14 cellular contexts compared by ENCODE assay signal in the genomic region with DNA sequence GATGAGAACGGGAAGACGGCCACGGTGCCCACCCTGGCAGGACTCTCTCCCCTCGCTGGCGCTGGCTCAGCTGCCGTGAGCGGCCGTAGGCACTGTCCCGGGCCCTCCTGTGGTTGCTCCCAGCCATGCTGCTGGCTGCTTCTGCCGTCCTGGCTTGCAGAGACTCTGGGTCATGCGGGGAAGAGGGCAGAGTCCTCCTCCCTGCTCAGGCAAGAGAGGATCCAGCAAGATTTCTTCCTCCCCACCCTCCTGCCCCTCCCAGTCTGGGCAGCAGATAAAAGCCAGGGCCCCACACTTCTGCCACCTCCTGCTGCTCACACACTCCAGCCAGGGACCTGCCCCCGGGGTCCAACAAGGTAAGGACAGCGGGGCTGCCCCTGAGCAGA.
DNase-seq lines count a peak whose midpoint lies in the region; ATAC-seq and TF ChIP-seq lines count a peak whose summit lies in the region.
"Had no signal": no experiment of that assay in that cellular context is flagged by ENCODE, and none has a peak within 500 bp of the region (broad histone marks: within the 10 kb centered on the region; RNA-seq: fewer than 3 reads in every experiment).

No MANE protein-coding gene starts in this region.

- H3K27ac ChIP-seq in foreskin keratinocyte = no peak overlapping the region

- no peaks in the 10 kb centered on the region for H3K9me3 Mint-ChIP-seq in mesothelial cell of epicardium
- H3K9me3 Mint-ChIP-seq: activated T-cell treated with anti-CD3 and anti-CD28 coated beads, Interleukin-2, amount 50 U/mL, for 4 hours; natural killer cell treated with Interleukin-12 subunit alpha and Interleukin-12 subunit beta and Interleukin-15 and Interleukin-18, amount 100 ng/mL, for 72 hours had no signal

- peaks cover 4% of the 10 kb centered on the region for H3K4me1 ChIP-seq in foreskin keratinocyte

- peak overlapping the region; percentile 43 for H3K27ac Mint-ChIP-seq in mesothelial cell of epicardium
- H3K27ac Mint-ChIP-seq: natural killer cell treated with Interleukin-12 subunit alpha and Interleukin-12 subunit beta and Interleukin-15 and Interleukin-18, amount 100 ng/mL, for 72 hours had no signal

- no peak overlapping the region for H3K4me3 Mint-ChIP-seq in mesothelial cell of epicardium
- H3K4me3 Mint-ChIP-seq: activated T-cell treated with anti-CD3 and anti-CD28 coated beads, Interleukin-2, amount 50 U/mL, for 4 hours; natural killer cell treated with Interleukin-12 subunit alpha and Interleukin-12 subunit beta and Interleukin-15 and Interleukin-18, amount 100 ng/mL, for 72 hours had no signal

- ATAC-seq in Right ventricle myocardium inferior = peak; percentile 26
- peak; percentile 23 for ATAC-seq in esophagus mucosa
- ATAC-seq in GM18511 (IDR thresholded peaks at IDR 0.05; ENCODE audit: unreplicated experiment) = no peak
- ATAC-seq in HG03432 (IDR thresholded peaks at IDR 0.05; ENCODE audit: unreplicated experiment) = no peak
- no peak for ATAC-seq in foreskin keratinocyte
- ATAC-seq in HG02798 (IDR thresholded peaks at IDR 0.05; ENCODE audit: poor library complexity, unreplicated experiment) = no peak
- ATAC-seq: activated T-cell treated with anti-CD3 and anti-CD28 coated beads, Interleukin-2, amount 50 U/mL, for 4 hours; natural killer cell treated with Interleukin-12 subunit alpha and Interleukin-12 subunit beta and Interleukin-15 and Interleukin-18, amount 100 ng/mL, for 72 hours had no signal

- TF ChIP-seq CTCF in mesothelial cell of epicardium (IDR thresholded peaks at IDR 0.05; ENCODE audit: unreplicated experiment) (no peak), foreskin keratinocyte (conservative IDR thresholded peaks at IDR 0.05) (no peak)

- H3K4me1 Mint-ChIP-seq in mesothelial cell of epicardium = peaks cover 19% of the 10 kb centered on the region

- intact Hi-C loops in Right ventricle myocardium inferior (cut with DNase I) (no loop called here), cardiac septum (cut with DNase I) (no loop called here)

- peaks cover 7% of the 10 kb centered on the region for H3K36me3 Mint-ChIP-seq in mesothelial cell of epicardium
- H3K36me3 Mint-ChIP-seq: natural killer cell treated with Interleukin-12 subunit alpha and Interleukin-12 subunit beta and Interleukin-15 and Interleukin-18, amount 100 ng/mL, for 72 hours had no signal

- no peak for DNase-seq in Right ventricle myocardium inferior (ENCODE audit: missing footprints)
- DNase-seq in cardiac septum (ENCODE audit: low spot score) = no peak
- DNase-seq in mesothelial cell of epicardium (ENCODE audit: low spot score in 2 of 2, unreplicated experiment in 2 of 2) = no peak
- DNase-seq in foreskin keratinocyte = no peak
- DNase-seq: ACHN; activated CD4-positive, CD25-positive, alpha-beta regulatory T cell treated with anti-CD3 and anti-CD28 coated beads, Interleukin-2, amount 50 U/mL, for 72 hours; activated T-cell treated with anti-CD3 and anti-CD28 coated beads, Interleukin-2, amount 50 U/mL, for 4 hours; dorsolateral prefrontal cortex; foreskin melanocyte had no signal

- H3K27me3 ChIP-seq in foreskin keratinocyte = no peaks in the 10 kb centered on the region
- H3K27me3 ChIP-seq: dorsolateral prefrontal cortex had no signal

- H3K27me3 Mint-ChIP-seq in mesothelial cell of epicardium (ENCODE audit: low read depth) = no peaks in the 10 kb centered on the region

Comparison
In these comparisons a context has a peak if more than half of its experiments do, and no peak if none do; other contexts are left out.
1. ATAC-seq: peak in Right ventricle myocardium inferior (single experiment) and esophagus mucosa (single experiment); none in GM18511 (single experiment), HG03432 (single experiment), foreskin keratinocyte (single experiment) and HG02798 (single experiment).